Comparison of ENCODE assay signal across 16 cellular contexts in genomic region chr5:179258922-179259730, GRCh38.
DNase-seq lines count a peak whose midpoint lies in the region; ATAC-seq and TF ChIP-seq lines count a peak whose summit lies in the region.
"Had no signal": no experiment of that assay in that cellular context is flagged by ENCODE, and none has a peak within 500 bp of the region (broad histone marks: within the 10 kb centered on the region; RNA-seq: fewer than 3 reads in every experiment).

No MANE protein-coding gene starts in this region.

- H3K4me1 Mint-ChIP-seq in MCF 10A (ENCODE audit: insufficient read depth, unreplicated experiment): peaks cover 7% of the 10 kb centered on the region
- H3K4me1 Mint-ChIP-seq: naive thymus-derived CD8-positive, alpha-beta T cell; stimulated activated naive CD8-positive, alpha-beta T cell treated with anti-CD3 and anti-CD28 coated beads, Interleukin-15, amount 100 ng/mL, for 72 hours had no signal

- no peaks in the 10 kb centered on the region for H3K79me2 ChIP-seq in mammary epithelial cell (ENCODE audit: insufficient read depth, low read length)

- H3K9me3 ChIP-seq in mammary epithelial cell (replicated peaks; ENCODE audit: insufficient read depth, low read length): peaks cover 57% of the 10 kb centered on the region
- H3K9me3 ChIP-seq in left lung: no peaks in the 10 kb centered on the region

- WGBS in mammary epithelial cell (ENCODE audit: low coverage, missing lambda C conversion rate): 64% methylated on average over 16 of the region's 26 CpGs

- POLR2A ChIA-PET in MCF 10A (lab: Yijun Ruan, JAX): no interaction called here

- H3K27me3 ChIP-seq in mammary epithelial cell (ENCODE audit: insufficient read depth, low read length): no peaks in the 10 kb centered on the region
- peaks cover 0 to under 1% of the 10 kb centered on the region in 2 donors for H3K27me3 ChIP-seq in left lung

- BruUV-seq in MCF 10A (replicated peaks; lab: Mats Ljungman, UMichigan) (no TSS peak), mammary epithelial cell (replicated peaks; lab: Mats Ljungman, UMichigan) (no TSS peak)

- ATAC-seq in left lung: peak; percentile 27
- ATAC-seq in HG03159 (IDR thresholded peaks at IDR 0.05; ENCODE audit: unreplicated experiment): no peak
- ATAC-seq: naive thymus-derived CD8-positive, alpha-beta T cell; stimulated activated naive CD8-positive, alpha-beta T cell treated with anti-CD3 and anti-CD28 coated beads, Interleukin-15, amount 100 ng/mL, for 72 hours had no signal

- H3K4me3 ChIP-seq in mammary epithelial cell (replicated peaks in 1 of 3; ENCODE audit: insufficient read depth in 1 of 3, low read depth in 2 of 3, low read length in 3 of 3): no peak overlapping the region
- H3K4me3 ChIP-seq in left lung: no peak overlapping the region

- peaks cover 14% of the 10 kb centered on the region for H3K9me3 Mint-ChIP-seq in MCF 10A (ENCODE audit: unreplicated experiment)
- H3K9me3 Mint-ChIP-seq: naive thymus-derived CD8-positive, alpha-beta T cell; stimulated activated naive CD8-positive, alpha-beta T cell treated with anti-CD3 and anti-CD28 coated beads, Interleukin-15, amount 100 ng/mL, for 72 hours had no signal

- H2AFZ ChIP-seq in mammary epithelial cell (ENCODE audit: low read depth, low read length): no peak overlapping the region

- no peak overlapping the region for H3K27ac ChIP-seq in mammary epithelial cell (ENCODE audit: insufficient read depth, low read depth, low read length)
- H3K27ac ChIP-seq in left lung: no peak overlapping the region

- no peaks in the 10 kb centered on the region for H3K36me3 Mint-ChIP-seq in MCF 10A (ENCODE audit: insufficient read depth, unreplicated experiment)
- H3K36me3 Mint-ChIP-seq: activated naive CD8-positive, alpha-beta T cell; naive thymus-derived CD8-positive, alpha-beta T cell had no signal

- H3K4me2 ChIP-seq in mammary epithelial cell (ENCODE audit: insufficient read depth, low read depth, low read length): no peak overlapping the region

- H3K27ac Mint-ChIP-seq in MCF 10A (ENCODE audit: low read depth, unreplicated experiment): peak overlapping the region; percentile 50
- H3K27ac Mint-ChIP-seq: activated naive CD8-positive, alpha-beta T cell; naive thymus-derived CD8-positive, alpha-beta T cell had no signal

- DNase-seq in MCF 10A (ENCODE audit: unreplicated experiment): peak; percentile 45
- DNase-seq in mammary epithelial cell: no peak
- peak; percentile 57 for DNase-seq in brain pericyte (ENCODE audit: low read depth, low spot score)
- DNase-seq in left lung: peak in 1 of 2 donors; percentile 70
- peak; percentile 41 for DNase-seq in ureter (ENCODE audit: low spot score)
- DNase-seq in NCI-H1092 (lab: John Stamatoyannopoulos, UW): no peak
- DNase-seq in NCI-H2196 treated with DMSO at 0.1 percent for 48 hours (lab: John Stamatoyannopoulos, UW; ENCODE audit: unreplicated experiment): no peak
- DNase-seq: activated CD4-positive, alpha-beta T cell treated with anti-CD3 and anti-CD28 coated beads for 48 hours; AML-193; GDM1; NCI-H510A; SHP77 had no signal

- H3K36me3 ChIP-seq in mammary epithelial cell (ENCODE audit: insufficient read depth, low read length) (no peaks in the 10 kb centered on the region), left lung (no peaks in the 10 kb centered on the region)

- intact Hi-C loops in MCF 10A (cut with micrococcal nuclease): no loop called here
- intact Hi-C loops in mammary epithelial cell (cut with micrococcal nuclease): no loop called here
- intact Hi-C loops in left lung (cut with DNase I): no loop called here

- in situ Hi-C loops in mammary epithelial cell (cut with MboI; ENCODE audit: low sequenced_read_pairs in 2 of 2): no loop called here

- H3K9ac ChIP-seq in mammary epithelial cell (ENCODE audit: insufficient read depth, low read length): no peak overlapping the region

- TF ChIP-seq CTCF in MCF 10A (IDR thresholded peaks at IDR 0.05; ENCODE audit: unreplicated experiment): no peak
- no peak for TF ChIP-seq CTCF in mammary epithelial cell (conservative IDR thresholded peaks at IDR 0.05 in 1 of 2, IDR thresholded peaks at IDR 0.05 in 1 of 2; ENCODE audit: extremely low read depth in 1 of 2, insufficient read depth in 1 of 2, low read depth in 1 of 2, low read length in 2 of 2)
- no peak for TF ChIP-seq CTCF in left lung (IDR thresholded peaks at IDR 0.05)

- dilution Hi-C loops in mammary epithelial cell (cut with HindIII; ENCODE audit: low sequenced_read_pairs): no loop called here

- H3K4me1 ChIP-seq in mammary epithelial cell (ENCODE audit: insufficient read depth, low read length) (no peaks in the 10 kb centered on the region), left lung (no peaks in the 10 kb centered on the region)

- H4K20me1 ChIP-seq in mammary epithelial cell (ENCODE audit: insufficient read depth, low read length): no peaks in the 10 kb centered on the region

- no peaks in the 10 kb centered on the region for H3K27me3 Mint-ChIP-seq in MCF 10A (ENCODE audit: insufficient read depth, unreplicated experiment)

- CTCF ChIA-PET in MCF 10A (lab: Yijun Ruan, JAX) (no interaction called here), mammary epithelial cell (lab: Charles Lee; ENCODE audit: low non-redundant PET) (no interaction called here)

- no peak overlapping the region for H3K4me3 Mint-ChIP-seq in MCF 10A (ENCODE audit: unreplicated experiment)
- H3K4me3 Mint-ChIP-seq: activated naive CD8-positive, alpha-beta T cell; naive thymus-derived CD8-positive, alpha-beta T cell; stimulated activated naive CD8-positive, alpha-beta T cell treated with anti-CD3 and anti-CD28 coated beads, Interleukin-15, amount 100 ng/mL, for 72 hours had no signal

Comparison
In these comparisons a context has a peak if more than half of its experiments do, and no peak if none do; other contexts are left out.
1. DNase-seq: peak in MCF 10A (single experiment), brain pericyte (single experiment) and ureter (single experiment); none in mammary epithelial cell (single experiment), NCI-H1092 (single experiment) and NCI-H2196 treated with DMSO at 0.1 percent for 48 hours (single experiment).